In the genomic region with DNA sequence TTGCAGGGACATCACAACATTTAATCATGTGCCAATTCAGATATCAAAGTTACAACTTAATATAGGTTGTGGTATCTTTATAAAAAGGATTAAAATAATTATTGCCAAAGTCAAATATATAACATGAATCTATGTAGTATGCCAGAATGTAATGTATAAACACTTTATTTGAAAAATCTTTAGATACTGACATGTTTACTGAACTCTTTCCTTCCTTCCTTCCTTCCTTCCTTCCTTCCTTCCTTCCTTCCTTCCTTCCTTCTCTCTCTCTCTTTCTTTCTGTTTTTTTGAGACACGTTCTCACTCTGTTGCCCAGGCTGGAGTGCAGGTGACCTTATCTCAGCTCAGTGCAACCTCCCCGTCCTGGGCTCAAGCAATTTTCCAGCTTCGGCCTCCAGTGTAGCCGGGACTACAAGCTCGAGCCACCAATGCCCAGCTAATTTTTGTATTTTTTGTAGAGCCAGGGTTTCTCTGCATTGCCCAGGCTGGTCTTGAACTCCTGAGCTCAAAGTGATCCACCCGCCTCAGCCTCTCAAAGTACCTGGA, we compare ENCODE assay signal across 15 cellular contexts.
DNase-seq lines count a peak whose midpoint lies in the region; ATAC-seq and TF ChIP-seq lines count a peak whose summit lies in the region.
"Had no signal": no experiment of that assay in that cellular context is flagged by ENCODE, and none has a peak within 500 bp of the region (broad histone marks: within the 10 kb centered on the region; RNA-seq: fewer than 3 reads in every experiment).

No MANE protein-coding gene starts in this region.

- H4K8ac ChIP-seq in IMR-90 (ENCODE audit: low read depth in 2 of 2, low read length in 2 of 2): no peak overlapping the region

- H2AK9ac ChIP-seq in IMR-90 (replicated peaks; ENCODE audit: low read depth, low read length, poor library complexity): no peak overlapping the region

- H3K79me1 ChIP-seq in IMR-90 (ENCODE audit: low read depth in 1 of 2, low read length in 2 of 2): no peaks in the 10 kb centered on the region

- H2BK5ac ChIP-seq in IMR-90 (ENCODE audit: low read depth, low read length, poor library complexity, severe bottlenecking): no peak overlapping the region

- TF ChIP-seq POLR2A in IMR-90 (IDR thresholded peaks at IDR 0.05; ENCODE audit: low read depth, low read length): no peak

- no peak overlapping the region for H3K4me3 ChIP-seq in GM23338
- no peak overlapping the region for H3K4me3 ChIP-seq in IMR-90 (ENCODE audit: insufficient read depth, low read depth, low read length)
- no peak overlapping the region for H3K4me3 ChIP-seq in neural progenitor cell
- no peak overlapping the region for H3K4me3 ChIP-seq in PC-9
- H3K4me3 ChIP-seq: BLaER1 treated with 17β-estradiol and CSF1 and Interleukin-3, amounts not matched to agents 10 nM and 100 nM; HAP-1 had no signal

- POLR2A ChIA-PET in IMR-90 (lab: Charles Lee; ENCODE audit: unreplicated experiment) (no interaction called here), PC-9 (lab: Charles Lee; ENCODE audit: unreplicated experiment) (no interaction called here)

- H3K9me2 ChIP-seq in GM23338 (ENCODE audit: insufficient read depth): no peaks in the 10 kb centered on the region
- no peaks in the 10 kb centered on the region for H3K9me2 ChIP-seq in PC-9 (ENCODE audit: insufficient read depth)

- TF ChIP-seq CTCF in GM23338 (conservative IDR thresholded peaks at IDR 0.05; ENCODE audit: low read depth in 2 of 2): no peak
- no peak for TF ChIP-seq CTCF in IMR-90 (conservative IDR thresholded peaks at IDR 0.05; ENCODE audit: low read depth, low read length)
- no peak for TF ChIP-seq CTCF in neural progenitor cell (IDR thresholded peaks at IDR 0.05)
- TF ChIP-seq CTCF in PC-9 (conservative IDR thresholded peaks at IDR 0.05): no peak

- H3K18ac ChIP-seq in IMR-90 (ENCODE audit: low read depth, low read length): no peak overlapping the region

- H2BK20ac ChIP-seq in IMR-90 (ENCODE audit: low read depth, low read length): 0 out of 2 replicates have a peak overlapping the region, but pooled peaks have one; percentile 19

- H3K4me1 Mint-ChIP-seq in GM23338: peaks cover 13% of the 10 kb centered on the region; the same call in 2 of the 3 replicates
- no peaks in the 10 kb centered on the region for H3K4me1 Mint-ChIP-seq in central memory CD8-positive, alpha-beta T cell
- peaks cover 13% of the 10 kb centered on the region for H3K4me1 Mint-ChIP-seq in neural progenitor cell
- H3K4me1 Mint-ChIP-seq: B cell had no signal

- H2AK5ac ChIP-seq in IMR-90 (ENCODE audit: low read depth, low read length): no peak overlapping the region; the same call in 1 of the 2 replicates

- DNase-seq in GM23338 (ENCODE audit: low spot score) (no peak), IMR-90 (no peak), neural progenitor cell (ENCODE audit: low spot score) (no peak), GM03348 (ENCODE audit: low spot score) (no peak), SHP77 (lab: John Stamatoyannopoulos, UW) (no peak), PC-9 (no peak)
- DNase-seq in central memory CD8-positive, alpha-beta T cell (ENCODE audit: low spot score in 2 of 2): no peak
- DNase-seq: 8988T; CD8-positive, alpha-beta T cell; COR-L47; DMS 273 treated with DMSO at 0.1 percent for 48 hours; KBM-7 had no signal

- H3K4me3 Mint-ChIP-seq in GM23338: no peak overlapping the region
- H3K4me3 Mint-ChIP-seq in central memory CD8-positive, alpha-beta T cell: peak overlapping the region; percentile 16
- H3K4me3 Mint-ChIP-seq in neural progenitor cell: no peak overlapping the region
- H3K4me3 Mint-ChIP-seq: B cell; CD8-positive, alpha-beta T cell had no signal

- 0 out of 2 replicates have a peak overlapping the region, but pooled peaks have one; percentile 18 for H2BK120ac ChIP-seq in IMR-90 (ENCODE audit: low read depth, low read length)

- H3K4me2 ChIP-seq in GM23338 (no peak overlapping the region), IMR-90 (ENCODE audit: low read depth, low read length) (no peak overlapping the region), neural progenitor cell (no peak overlapping the region), PC-9 (no peak overlapping the region)
- H3K4me2 ChIP-seq: BLaER1 treated with 17β-estradiol and CSF1 and Interleukin-3, amounts not matched to agents 10 nM and 100 nM had no signal

- no peak overlapping the region for H3K56ac ChIP-seq in IMR-90 (ENCODE audit: extremely low read depth, insufficient read depth, low read length)

- ATAC-seq in GM23338 (no peak), IMR-90 (ENCODE audit: low read depth) (no peak)
- no peak for ATAC-seq in central memory CD8-positive, alpha-beta T cell (replicated peaks; ENCODE audit: extremely low read depth, poor library complexity, severe bottlenecking)
- ATAC-seq: CD8-positive, alpha-beta T cell had no signal

- H2BK15ac ChIP-seq in IMR-90 (ENCODE audit: low read depth, low read length): no peak overlapping the region

- H3K4ac ChIP-seq in IMR-90 (ENCODE audit: low read depth, low read length): no peak overlapping the region

- intact Hi-C loops in IMR-90 (cut with micrococcal nuclease): no loop called here
- intact Hi-C loops in PC-9 (cut with micrococcal nuclease; ENCODE audit: unreplicated experiment): no loop called here

- H2AFZ ChIP-seq in GM23338 (no peak overlapping the region), IMR-90 (replicated peaks; ENCODE audit: low read length, poor library complexity) (no peak overlapping the region), neural progenitor cell (replicated peaks) (no peak overlapping the region), PC-9 (no peak overlapping the region)

- peak overlapping the region; percentile 79 for H3K27ac Mint-ChIP-seq in GM23338
- H3K27ac Mint-ChIP-seq in central memory CD8-positive, alpha-beta T cell (ENCODE audit: low read depth): no peak overlapping the region
- peak overlapping the region; percentile 72 for H3K27ac Mint-ChIP-seq in neural progenitor cell
- H3K27ac Mint-ChIP-seq: B cell; CD8-positive, alpha-beta T cell had no signal

- no peaks in the 10 kb centered on the region for H3K36me3 ChIP-seq in GM23338 (ENCODE audit: insufficient read depth)
- no peaks in the 10 kb centered on the region for H3K36me3 ChIP-seq in IMR-90 (ENCODE audit: control insufficient read depth, insufficient read depth, low read length)
- no peaks in the 10 kb centered on the region for H3K36me3 ChIP-seq in neural progenitor cell
- H3K36me3 ChIP-seq in PC-9 (ENCODE audit: low read depth): no peaks in the 10 kb centered on the region
- H3K36me3 ChIP-seq: BLaER1 treated with 17β-estradiol and CSF1 and Interleukin-3, amounts not matched to agents 10 nM and 100 nM; HAP-1 had no signal

- H3K23ac ChIP-seq in IMR-90 (ENCODE audit: low read depth, low read length): no peak overlapping the region

- no peaks in the 10 kb centered on the region; the same call in 2 of the 3 replicates for H3K36me3 Mint-ChIP-seq in GM23338 (ENCODE audit: low read depth)
- H3K36me3 Mint-ChIP-seq in central memory CD8-positive, alpha-beta T cell (ENCODE audit: insufficient read depth): no peaks in the 10 kb centered on the region
- peaks cover 4% of the 10 kb centered on the region for H3K36me3 Mint-ChIP-seq in neural progenitor cell
- H3K36me3 Mint-ChIP-seq: CD8-positive, alpha-beta T cell had no signal

- H3K14ac ChIP-seq in IMR-90 (replicated peaks; ENCODE audit: low read depth, low read length): no peak overlapping the region

- H3K9me3 Mint-ChIP-seq in GM23338: no peaks in the 10 kb centered on the region
- H3K9me3 Mint-ChIP-seq in central memory CD8-positive, alpha-beta T cell: no peaks in the 10 kb centered on the region
- peaks cover 2% of the 10 kb centered on the region for H3K9me3 Mint-ChIP-seq in neural progenitor cell
- H3K9me3 Mint-ChIP-seq: CD8-positive, alpha-beta T cell had no signal

- dilution Hi-C loops in IMR-90 (cut with HindIII; ENCODE audit: low sequenced_read_pairs, unreplicated experiment): no loop called here

- H3F3A ChIP-seq in GM23338 (replicated peaks; ENCODE audit: low read depth) (no peaks in the 10 kb centered on the region), neural progenitor cell (ENCODE audit: low read depth) (no peaks in the 10 kb centered on the region), PC-9 (ENCODE audit: insufficient read depth, low read depth) (no peaks in the 10 kb centered on the region)

- H3K9ac ChIP-seq in IMR-90 (ENCODE audit: low read depth, low read length) (no peak overlapping the region), neural progenitor cell (no peak overlapping the region)
- H3K9ac ChIP-seq: BLaER1 treated with 17β-estradiol and CSF1 and Interleukin-3, amounts not matched to agents 10 nM and 100 nM had no signal

- in situ Hi-C loops in IMR-90 (cut with MboI; ENCODE audit: low sequenced_read_pairs): no loop called here

- TF ChIP-seq RAD21 in IMR-90 (IDR thresholded peaks at IDR 0.05; ENCODE audit: low read length): no peak

- no peaks in the 10 kb centered on the region for H3K27me3 ChIP-seq in GM23338 (ENCODE audit: insufficient read depth)
- no peaks in the 10 kb centered on the region for H3K27me3 ChIP-seq in IMR-90 (ENCODE audit: control insufficient read depth, insufficient read depth, low read length)
- H3K27me3 ChIP-seq in neural progenitor cell: no peaks in the 10 kb centered on the region
- H3K27me3 ChIP-seq in PC-9 (ENCODE audit: insufficient read depth, low read depth): no peaks in the 10 kb centered on the region
- H3K27me3 ChIP-seq: BLaER1 treated with 17β-estradiol and CSF1 and Interleukin-3, amounts not matched to agents 10 nM and 100 nM had no signal

- H3K4me1 ChIP-seq in GM23338 (ENCODE audit: insufficient read depth) (no peaks in the 10 kb centered on the region), IMR-90 (ENCODE audit: control insufficient read depth, insufficient read depth, low read length) (no peaks in the 10 kb centered on the region), neural progenitor cell (peaks cover 12% of the 10 kb centered on the region), PC-9 (replicated peaks; ENCODE audit: insufficient read depth) (no peaks in the 10 kb centered on the region)
- H3K4me1 ChIP-seq: BLaER1 treated with 17β-estradiol and CSF1 and Interleukin-3, amounts not matched to agents 10 nM and 100 nM; HAP-1 had no signal

- H3K27me3 Mint-ChIP-seq in GM23338 (ENCODE audit: insufficient read depth, low read depth, poor library complexity): no peaks in the 10 kb centered on the region
- H3K27me3 Mint-ChIP-seq in central memory CD8-positive, alpha-beta T cell: no peaks in the 10 kb centered on the region
- no peaks in the 10 kb centered on the region for H3K27me3 Mint-ChIP-seq in neural progenitor cell (ENCODE audit: insufficient read depth, low read depth)
- H3K27me3 Mint-ChIP-seq: B cell had no signal

- H4K20me1 ChIP-seq in GM23338 (replicated peaks; ENCODE audit: insufficient read depth): no peaks in the 10 kb centered on the region
- H4K20me1 ChIP-seq in IMR-90 (ENCODE audit: insufficient read depth, low read length): no peaks in the 10 kb centered on the region
- H4K20me1 ChIP-seq in neural progenitor cell (ENCODE audit: low read depth): no peaks in the 10 kb centered on the region
- H4K20me1 ChIP-seq in PC-9 (ENCODE audit: insufficient read depth): no peaks in the 10 kb centered on the region
- H4K20me1 ChIP-seq: BLaER1 treated with 17β-estradiol and CSF1 and Interleukin-3, amounts not matched to agents 10 nM and 100 nM had no signal

- WGBS in IMR-90 (ENCODE audit: extremely low coverage in 2 of 2, insufficient read length in 1 of 2), 2 experiments: no CpG with 5 or more reads among the region's 6 CpGs

- no peaks in the 10 kb centered on the region for H3K79me2 ChIP-seq in GM23338 (replicated peaks; ENCODE audit: insufficient read depth)
- H3K79me2 ChIP-seq in neural progenitor cell (ENCODE audit: low read depth): no peaks in the 10 kb centered on the region
- no peaks in the 10 kb centered on the region for H3K79me2 ChIP-seq in PC-9 (ENCODE audit: low read depth)

- no peak overlapping the region for H3K27ac ChIP-seq in GM23338 (ENCODE audit: low read depth)
- no peak overlapping the region for H3K27ac ChIP-seq in IMR-90 (ENCODE audit: insufficient read depth, low read length)
- no peak overlapping the region for H3K27ac ChIP-seq in neural progenitor cell
- H3K27ac ChIP-seq in PC-9: no peak overlapping the region
- H3K27ac ChIP-seq: BLaER1 treated with 17β-estradiol and CSF1 and Interleukin-3, amounts not matched to agents 10 nM and 100 nM had no signal

- no peaks in the 10 kb centered on the region for H3K9me3 ChIP-seq in IMR-90 (ENCODE audit: control insufficient read depth, insufficient read depth, low read length)
- no peaks in the 10 kb centered on the region for H3K9me3 ChIP-seq in neural progenitor cell (ENCODE audit: low read depth)
- no peaks in the 10 kb centered on the region for H3K9me3 ChIP-seq in PC-9 (ENCODE audit: insufficient read depth, low read depth)
- H3K9me3 ChIP-seq: BLaER1 treated with 17β-estradiol and CSF1 and Interleukin-3, amounts not matched to agents 10 nM and 100 nM; HAP-1 had no signal

- CTCF ChIA-PET in IMR-90 (lab: Yijun Ruan, JAX) (interaction anchor here (0.6 to 0.8 kb wide), 3 partner anchors 11 to 719 kb away, joined by 3 to 4 read pairs (median 3); no protein-coding TSS in a partner anchor), PC-9 (lab: Charles Lee) (no interaction called here)

- no peak overlapping the region for H4K5ac ChIP-seq in IMR-90 (ENCODE audit: low read depth, low read length)

- H3K9me1 ChIP-seq in IMR-90 (ENCODE audit: insufficient read depth, low read length): no peaks in the 10 kb centered on the region

- BruUV-seq in IMR-90 (replicated peaks; lab: Mats Ljungman, UMichigan) (no TSS peak), PC-9 (replicated peaks; lab: Mats Ljungman, UMichigan) (no TSS peak)

- H4K91ac ChIP-seq in IMR-90 (ENCODE audit: insufficient read depth, low read depth, low read length): no peak overlapping the region
